22 cellular contexts compared by ENCODE assay signal in genomic region chr2:241629762-241630435, GRCh38. TPM values are rescaled to one million over a fixed set of nuclear protein-coding genes. Genes with fewer than 3 reads are reported as not detected.
DNase-seq lines count a peak whose midpoint lies in the region; ATAC-seq and TF ChIP-seq lines count a peak whose summit lies in the region.
"Had no signal": no experiment of that assay in that cellular context is flagged by ENCODE, and none has a peak within 500 bp of the region (broad histone marks: within the 10 kb centered on the region; RNA-seq: fewer than 3 reads in every experiment).

No MANE protein-coding gene starts in this region.

- H3K4me3 Mint-ChIP-seq in CD14-positive monocyte (no peak overlapping the region), T-helper 17 cell (no peak overlapping the region), nephron (no peak overlapping the region)
- H3K4me3 Mint-ChIP-seq: activated naive CD4-positive, alpha-beta T cell treated with anti-CD3 and anti-CD28 coated beads, Interleukin-2, amount 10 ng/mL, durations not matched to agents 7 days and 5 days; CD4-positive, alpha-beta memory T cell; memory B cell; stimulated activated naive CD8-positive, alpha-beta T cell treated with anti-CD3 and anti-CD28 coated beads, Interleukin-15, Interleukin-2, amounts not matched to agents 100 ng/mL and 50 ng/mL, for 24 hours; type B pancreatic cell had no signal

- H3K27me3 Mint-ChIP-seq in CD14-positive monocyte (ENCODE audit: low read depth in 3 of 3) (peaks cover 0 to 2% (median 0%) of the 10 kb centered on the region in 3 donors), T-helper 17 cell (no peaks in the 10 kb centered on the region), nephron (ENCODE audit: low read depth) (no peaks in the 10 kb centered on the region)
- H3K27me3 Mint-ChIP-seq: activated naive CD4-positive, alpha-beta T cell treated with anti-CD3 and anti-CD28 coated beads, Interleukin-2, amount 10 ng/mL, durations not matched to agents 7 days and 5 days; CD4-positive, alpha-beta memory T cell; memory B cell; stimulated activated naive CD8-positive, alpha-beta T cell treated with anti-CD3 and anti-CD28 coated beads, Interleukin-15, Interleukin-2, amounts not matched to agents 100 ng/mL and 50 ng/mL, for 24 hours; type B pancreatic cell had no signal

- no peak for DNase-seq in CD14-positive monocyte (ENCODE audit: low spot score)
- DNase-seq in T-helper 17 cell: no peak
- DNase-seq in epithelial cell of proximal tubule (ENCODE audit: low read depth): peak; percentile 61
- no peak for DNase-seq in NK-92 treated with Interleukin-12 subunit alpha and Interleukin-12 subunit beta, amount 100 ng/mL, for 24 hours (lab: John Stamatoyannopoulos, UW)
- DNase-seq in omental fat pad (ENCODE audit: low spot score): no peak
- no peak for DNase-seq in activated CD4-positive, CD25-positive, alpha-beta regulatory T cell treated with anti-CD3 and anti-CD28 coated beads, Interleukin-2, amount 50 U/mL, for 72 hours
- DNase-seq in NCI-H128 (lab: John Stamatoyannopoulos, UW; ENCODE audit: unreplicated experiment): no peak
- DNase-seq: activated CD4-positive, alpha-beta T cell treated with anti-CD3 and anti-CD28 coated beads, Interleukin-2, amount 50 U/mL, for 4 hours; activated naive CD4-positive, alpha-beta T cell treated with anti-CD3 and anti-CD28 coated beads, Interleukin-2, amount 10 ng/mL, durations not matched to agents 7 days and 5 days; activated T-cell treated with anti-CD3 and anti-CD28 coated beads for 4 hours; CD4-positive, alpha-beta memory T cell; dermis blood vessel endothelial cell; glutamatergic neuron; GOT3; NCI-H1930; NCI-H446; RPMI8226 had no signal

- H3K9me3 Mint-ChIP-seq in CD14-positive monocyte: no peaks in the 10 kb centered on the region
- no peaks in the 10 kb centered on the region for H3K9me3 Mint-ChIP-seq in nephron
- H3K9me3 Mint-ChIP-seq: activated naive CD4-positive, alpha-beta T cell treated with anti-CD3 and anti-CD28 coated beads, Interleukin-2, amount 10 ng/mL, durations not matched to agents 7 days and 5 days; memory B cell; stimulated activated naive CD8-positive, alpha-beta T cell treated with anti-CD3 and anti-CD28 coated beads, Interleukin-15, Interleukin-2, amounts not matched to agents 100 ng/mL and 50 ng/mL, for 24 hours; type B pancreatic cell had no signal

- H3K27ac Mint-ChIP-seq in CD14-positive monocyte (peak overlapping the region in 4 of 7 donors; percentile 12 to 72 (median 30)), T-helper 17 cell (peak overlapping the region; percentile 21), nephron (peak overlapping the region; percentile 22 to 54 (median 38))
- H3K27ac Mint-ChIP-seq: activated naive CD4-positive, alpha-beta T cell treated with anti-CD3 and anti-CD28 coated beads, Interleukin-2, amount 10 ng/mL, durations not matched to agents 7 days and 5 days; memory B cell; stimulated activated naive CD8-positive, alpha-beta T cell treated with anti-CD3 and anti-CD28 coated beads, Interleukin-15, Interleukin-2, amounts not matched to agents 100 ng/mL and 50 ng/mL, for 24 hours; type B pancreatic cell had no signal

- ATAC-seq in T-helper 17 cell (no peak), omental fat pad (ENCODE audit: low FRiP score) (no peak)

- peaks cover 4% of the 10 kb centered on the region for H3K4me1 Mint-ChIP-seq in CD14-positive monocyte
- peaks cover 17% of the 10 kb centered on the region for H3K4me1 Mint-ChIP-seq in T-helper 17 cell
- H3K4me1 Mint-ChIP-seq in nephron: peaks cover 4% of the 10 kb centered on the region

- H3K36me3 Mint-ChIP-seq in CD14-positive monocyte: peaks cover 60 to 76% of the 10 kb centered on the region in 2 donors
- peaks cover 2% of the 10 kb centered on the region for H3K36me3 Mint-ChIP-seq in T-helper 17 cell (ENCODE audit: low read depth)
- H3K36me3 Mint-ChIP-seq in nephron (ENCODE audit: low read depth): peaks cover 48% of the 10 kb centered on the region

- no peaks in the 10 kb centered on the region for H3K9me3 ChIP-seq in T-helper 17 cell (ENCODE audit: control insufficient read depth, low read length, poor library complexity, severe bottlenecking)
- H3K9me3 ChIP-seq: right atrium auricular region had no signal

- no peak overlapping the region for H3K4me3 ChIP-seq in epithelial cell of proximal tubule (ENCODE audit: low read depth, low read length)
- H3K4me3 ChIP-seq: right atrium auricular region had no signal

- no peak for TF ChIP-seq CTCF in CD14-positive monocyte (IDR thresholded peaks at IDR 0.05)
- no peak for TF ChIP-seq CTCF in epithelial cell of proximal tubule (conservative IDR thresholded peaks at IDR 0.05; ENCODE audit: low read depth, low read length)
- TF ChIP-seq CTCF in nephron (IDR thresholded peaks at IDR 0.05; ENCODE audit: unreplicated experiment in 3 of 3): no peak
- no peak for TF ChIP-seq CTCF in omental fat pad (IDR thresholded peaks at IDR 0.05)

- intact Hi-C loops in CD14-positive monocyte (cut with micrococcal nuclease): loop anchor here (10.0 kb wide), 1 partner anchor 275 kb away; the partner anchor contains the start of gene FARP2 (in 2 of the 2)

RNA-seq across cellular contexts. Expression of gene THAP4, which starts 7.1 kb away (rescaled TPM):
- 10 to 100 TPM; 15.1 to 16.3 TPM for polyA plus RNA-seq in CD14-positive monocyte
- total RNA-seq in T-helper 17 cell (10 to 100 TPM; 28.0 to 36.9 TPM), epithelial cell of proximal tubule (42.4 and 73.8 TPM in 2 replicates), omental fat pad (10 to 100 TPM; 29.5 to 55.1 (median 44.8) TPM)

RNA-seq across cellular contexts. Expression of gene ATG4B, which starts 7.6 kb away (rescaled TPM):
- polyA plus RNA-seq in CD14-positive monocyte: 10 to 100 TPM; 54.5 to 58.9 TPM
- total RNA-seq in T-helper 17 cell (100 to 1,000 TPM; 104 to 119 TPM), epithelial cell of proximal tubule (58.6 and 72.5 TPM in 2 replicates), omental fat pad (10 to 100 TPM; 40.4 to 67.1 (median 50.3) TPM)

RNA-seq across cellular contexts. Expression of gene DTYMK, which starts 56.7 kb away (rescaled TPM):
- polyA plus RNA-seq in CD14-positive monocyte: 10 to 100 TPM; 18.7 to 23.5 TPM
- 10 to 100 TPM; 11.9 TPM for total RNA-seq in T-helper 17 cell
- total RNA-seq in epithelial cell of proximal tubule: 102 and 128 TPM in 2 replicates
- total RNA-seq in omental fat pad: 10 to 100 TPM; 10.3 to 31.7 (median 15.3) TPM
